Comparison of ENCODE assay signal across 1 cellular context in genomic region chrX:110412971-110413726, GRCh38.
A peak's percentile ranks its signal among the peaks of the same experiment; 100 is the strongest.
TF ChIP-seq lines count a peak whose summit lies in the region.

No MANE protein-coding gene starts in this region.

TF ChIP-seq in IMR-90, 13 proteins besides CTCF, POLR2A, EP300 and RAD21:
- peak; percentile 57 for TF ChIP-seq SMC3 (IDR thresholded peaks at IDR 0.05; ENCODE audit: low read depth, low read length)
- no peak for TF ChIP-seq BHLHE40 (IDR thresholded peaks at IDR 0.05; ENCODE audit: low read depth, low read length)
